8 cellular contexts compared by ENCODE assay signal in the genomic region with DNA sequence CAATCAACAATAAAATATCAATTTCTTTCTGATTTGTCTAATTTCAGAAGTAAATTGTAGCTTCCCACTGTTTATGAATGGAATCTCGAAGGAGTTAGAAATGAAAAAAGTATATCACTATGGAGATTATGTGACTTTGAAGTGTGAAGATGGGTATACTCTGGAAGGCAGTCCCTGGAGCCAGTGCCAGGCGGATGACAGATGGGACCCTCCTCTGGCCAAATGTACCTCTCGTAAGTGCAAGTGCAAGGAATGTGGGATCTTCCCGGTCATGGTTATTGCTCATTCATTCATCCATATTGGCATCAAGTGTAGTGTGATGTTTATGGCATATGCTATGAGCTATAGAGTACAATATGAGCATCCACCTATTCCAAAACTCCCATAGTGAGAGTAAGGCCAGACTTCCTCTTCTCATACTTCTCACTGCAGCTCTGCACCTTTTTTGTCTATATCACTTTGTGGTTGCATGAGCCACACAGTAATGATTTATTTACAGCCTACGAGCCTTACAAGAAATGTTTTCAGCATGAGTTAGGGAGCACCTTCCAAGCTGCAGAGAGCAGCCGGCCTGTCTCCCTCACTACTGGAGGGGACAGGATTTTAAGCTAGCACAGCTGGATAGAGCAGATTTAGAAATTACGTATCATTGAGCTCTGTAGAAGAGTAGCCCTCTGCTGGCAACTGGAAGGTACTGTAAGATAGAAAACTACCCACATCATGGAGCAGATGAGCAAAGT. TPM values are rescaled to one million over a fixed set of nuclear protein-coding genes. Genes with fewer than 3 reads are reported as not detected.
DNase-seq lines count a peak whose midpoint lies in the region; ATAC-seq and TF ChIP-seq lines count a peak whose summit lies in the region.

No MANE protein-coding gene starts in this region.

- H3K36me3 Mint-ChIP-seq in Calu3 (ENCODE audit: insufficient read depth, unreplicated experiment) (no peaks in the 10 kb centered on the region), WTC11 (peaks cover 3% of the 10 kb centered on the region), glutamatergic neuron (ENCODE audit: unreplicated experiment) (no peaks in the 10 kb centered on the region)

- TF ChIP-seq CTCF in Calu3 (IDR thresholded peaks at IDR 0.05; ENCODE audit: unreplicated experiment) (peak; percentile 41), WTC11 (IDR thresholded peaks at IDR 0.05) (peak; percentile 66), glutamatergic neuron (IDR thresholded peaks at IDR 0.05; ENCODE audit: partially characterized antibody, unreplicated experiment) (peak; percentile 90)

- H3K27ac Mint-ChIP-seq in Calu3 (ENCODE audit: unreplicated experiment) (no peak overlapping the region), WTC11 (no peak overlapping the region; the same call in 1 of the 2 replicates), glutamatergic neuron (ENCODE audit: unreplicated experiment) (peak overlapping the region; percentile 44)

- H3K4me1 Mint-ChIP-seq in Calu3 (ENCODE audit: low read depth, unreplicated experiment), result no peaks in the 10 kb centered on the region
- H3K4me1 Mint-ChIP-seq in WTC11, result peaks cover 15% of the 10 kb centered on the region
- peaks cover 11% of the 10 kb centered on the region for H3K4me1 Mint-ChIP-seq in glutamatergic neuron (ENCODE audit: low read depth, unreplicated experiment)

- POLR2A ChIA-PET in WTC11 (lab: Charles Lee), result no interaction called here

- DNase-seq in Calu3 (peak; percentile 38), NCI-H2081 treated with DMSO at 0.1 percent for 48 hours (lab: John Stamatoyannopoulos, UW) (peak; percentile 49), WTC11 (ENCODE audit: low spot score) (no peak), glutamatergic neuron (peak; percentile 30), pons (ENCODE audit: low spot score) (peak; percentile 66), mesenteric fat pad (ENCODE audit: low spot score) (no peak)

- intact Hi-C loops in Calu3 (cut with micrococcal nuclease; ENCODE audit: unreplicated experiment), result loop anchor here (1.0 kb wide), 1 partner anchor 41 kb away; no protein-coding TSS in a partner anchor

- BruUV-seq in Calu3 (replicated peaks; lab: Mats Ljungman, UMichigan), result no TSS peak

- CTCF ChIA-PET in Calu3 (lab: Charles Lee) (interaction anchor here (1.0 to 2.3 kb wide), 9 partner anchors 9 to 177 kb away, joined by 3 to 28 read pairs (median 6); no protein-coding TSS in a partner anchor), WTC11 (lab: Charles Lee) (interaction anchor here (0.7 to 3.3 kb wide), 24 partner anchors 8 to 642 kb away, joined by 3 to 25 read pairs (median 4); partner anchors contain the start of gene CD46)

- peaks cover 31% of the 10 kb centered on the region for H3K27me3 Mint-ChIP-seq in Calu3 (ENCODE audit: unreplicated experiment)
- no peaks in the 10 kb centered on the region for H3K27me3 Mint-ChIP-seq in WTC11 (ENCODE audit: low read depth)
- H3K27me3 Mint-ChIP-seq in glutamatergic neuron (ENCODE audit: unreplicated experiment), result no peaks in the 10 kb centered on the region

- H3K9me3 Mint-ChIP-seq in Calu3 (ENCODE audit: low read depth, unreplicated experiment), result no peaks in the 10 kb centered on the region
- H3K9me3 Mint-ChIP-seq in WTC11, result peaks cover 3% of the 10 kb centered on the region
- H3K9me3 Mint-ChIP-seq in glutamatergic neuron (ENCODE audit: unreplicated experiment), result no peaks in the 10 kb centered on the region

- ATAC-seq in GM18867 (IDR thresholded peaks at IDR 0.05; ENCODE audit: unreplicated experiment) (peak; percentile 94), HG03064 (IDR thresholded peaks at IDR 0.05; ENCODE audit: low read depth, unreplicated experiment) (peak; percentile 96), WTC11 (peak; percentile 98)

- H3K4me3 Mint-ChIP-seq in Calu3 (ENCODE audit: low read depth, unreplicated experiment) (no peak overlapping the region), WTC11 (no peak overlapping the region), glutamatergic neuron (ENCODE audit: unreplicated experiment) (peak overlapping the region; percentile 5)

TF ChIP-seq in WTC11, 78 proteins besides CTCF, POLR2A, EP300 and RAD21:
- TF ChIP-seq JAZF1 (CRISPR knock-in tag; IDR thresholded peaks at IDR 0.05) (no peak), JUN (CRISPR knock-in tag; IDR thresholded peaks at IDR 0.05) (no peak), ARID4B (CRISPR knock-in tag; IDR thresholded peaks at IDR 0.05; ENCODE audit: borderline replicate concordance) (no peak)

RNA-seq across cellular contexts. Expression of gene CR1L, which starts 24.9 kb away (rescaled TPM):
- total RNA-seq in Calu3 (2022) (not detected in 2 replicates), WTC11 (2021) (12.5 to 16.5 TPM (median 13.7 TPM) in 3 replicates), glutamatergic neuron (ENCODE audit: unreplicated experiment) (not detected), mesenteric fat pad (0.71 TPM)

Comparison
In these comparisons a context has a peak if more than half of its experiments do, and no peak if none do; other contexts are left out.
1. DNase-seq: peak in Calu3 (single experiment), NCI-H2081 treated with DMSO at 0.1 percent for 48 hours (single experiment), glutamatergic neuron (single experiment) and pons (single experiment); none in WTC11 (single experiment) and mesenteric fat pad (single experiment).
2. Peak in every context shown above with its lines, with median percentiles within 50 percentile points of each other: CTCF ChIP-seq and ATAC-seq.